In the genomic region with DNA sequence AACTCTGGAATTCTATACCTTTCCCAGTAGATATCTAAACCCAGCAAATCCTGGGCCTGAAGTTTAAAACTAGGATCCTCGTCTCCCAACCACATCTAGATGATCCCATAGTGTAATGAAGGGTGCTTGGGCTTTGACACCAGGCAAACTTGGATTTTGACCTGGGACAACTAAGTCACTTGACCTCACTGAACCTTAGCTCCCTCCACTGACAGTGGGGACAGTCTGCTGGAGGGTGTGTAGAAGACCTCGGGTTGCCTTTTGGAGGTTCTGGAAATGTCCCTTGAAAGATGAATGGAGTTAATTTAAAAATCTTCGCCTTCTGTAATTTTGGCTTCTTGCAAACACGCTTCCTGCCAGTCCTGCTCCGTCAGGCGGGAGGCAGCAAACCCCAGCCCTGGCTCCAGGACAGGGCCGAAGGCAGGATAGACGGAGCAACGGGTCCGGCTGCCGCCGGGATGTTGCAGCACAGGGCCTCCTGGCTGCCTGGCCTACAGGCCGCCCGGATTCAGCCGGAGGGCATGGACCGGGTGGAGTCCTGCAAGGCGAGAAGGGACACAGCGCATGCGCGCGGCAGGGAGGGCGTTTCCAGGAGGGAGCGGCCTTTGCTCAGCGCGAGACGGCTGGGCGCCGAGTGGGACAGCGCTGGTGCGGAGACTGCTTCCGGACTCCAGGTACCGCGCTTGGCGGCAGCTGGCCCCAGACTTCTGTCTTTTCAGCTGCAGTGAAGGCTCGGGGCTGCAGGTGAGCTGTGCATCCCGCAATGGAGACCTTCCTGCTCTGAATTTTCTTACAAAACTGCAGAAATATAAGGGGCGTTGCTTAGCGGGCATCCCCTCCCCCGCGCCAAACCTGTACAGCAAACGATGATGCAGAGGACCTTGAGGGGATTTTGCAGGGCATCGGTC, we compare ENCODE assay signal across 1 cellular context.
A peak's percentile ranks its signal among the peaks of the same experiment; 100 is the strongest.
TF ChIP-seq lines count a peak whose summit lies in the region.

A gene with protein sequence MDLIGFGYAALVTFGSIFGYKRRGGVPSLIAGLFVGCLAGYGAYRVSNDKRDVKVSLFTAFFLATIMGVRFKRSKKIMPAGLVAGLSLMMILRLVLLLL (plus strand): TSS at position 612 of the 908 bp plus-strand sequence. CDS start 5,990 bp downstream, outside the sequence.

TF ChIP-seq in HepG2, 621 proteins besides CTCF, POLR2A, EP300 and RAD21 (continued from another document and continues in another):
- TF ChIP-seq, protein P1, sequence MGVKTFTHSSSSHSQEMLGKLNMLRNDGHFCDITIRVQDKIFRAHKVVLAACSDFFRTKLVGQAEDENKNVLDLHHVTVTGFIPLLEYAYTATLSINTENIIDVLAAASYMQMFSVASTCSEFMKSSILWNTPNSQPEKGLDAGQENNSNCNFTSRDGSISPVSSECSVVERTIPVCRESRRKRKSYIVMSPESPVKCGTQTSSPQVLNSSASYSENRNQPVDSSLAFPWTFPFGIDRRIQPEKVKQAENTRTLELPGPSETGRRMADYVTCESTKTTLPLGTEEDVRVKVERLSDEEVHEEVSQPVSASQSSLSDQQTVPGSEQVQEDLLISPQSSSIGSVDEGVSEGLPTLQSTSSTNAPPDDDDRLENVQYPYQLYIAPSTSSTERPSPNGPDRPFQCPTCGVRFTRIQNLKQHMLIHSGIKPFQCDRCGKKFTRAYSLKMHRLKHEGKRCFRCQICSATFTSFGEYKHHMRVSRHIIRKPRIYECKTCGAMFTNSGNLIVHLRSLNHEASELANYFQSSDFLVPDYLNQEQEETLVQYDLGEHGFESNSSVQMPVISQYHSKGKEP (CRISPR knock-in tag; IDR thresholded peaks at IDR 0.05): peak; percentile 80; the same call in 1 of the 2 replicates
- 0 out of 2 replicates have a peak, but pooled peaks have one; percentile 15 for TF ChIP-seq TOPORS (CRISPR knock-in tag; IDR thresholded peaks at IDR 0.05)
- TF ChIP-seq, protein P2, sequence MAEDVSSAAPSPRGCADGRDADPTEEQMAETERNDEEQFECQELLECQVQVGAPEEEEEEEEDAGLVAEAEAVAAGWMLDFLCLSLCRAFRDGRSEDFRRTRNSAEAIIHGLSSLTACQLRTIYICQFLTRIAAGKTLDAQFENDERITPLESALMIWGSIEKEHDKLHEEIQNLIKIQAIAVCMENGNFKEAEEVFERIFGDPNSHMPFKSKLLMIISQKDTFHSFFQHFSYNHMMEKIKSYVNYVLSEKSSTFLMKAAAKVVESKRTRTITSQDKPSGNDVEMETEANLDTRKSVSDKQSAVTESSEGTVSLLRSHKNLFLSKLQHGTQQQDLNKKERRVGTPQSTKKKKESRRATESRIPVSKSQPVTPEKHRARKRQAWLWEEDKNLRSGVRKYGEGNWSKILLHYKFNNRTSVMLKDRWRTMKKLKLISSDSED (CRISPR knock-in tag; IDR thresholded peaks at IDR 0.05): no peak; the same call in 1 of the 2 replicates
- TF ChIP-seq, protein P3, sequence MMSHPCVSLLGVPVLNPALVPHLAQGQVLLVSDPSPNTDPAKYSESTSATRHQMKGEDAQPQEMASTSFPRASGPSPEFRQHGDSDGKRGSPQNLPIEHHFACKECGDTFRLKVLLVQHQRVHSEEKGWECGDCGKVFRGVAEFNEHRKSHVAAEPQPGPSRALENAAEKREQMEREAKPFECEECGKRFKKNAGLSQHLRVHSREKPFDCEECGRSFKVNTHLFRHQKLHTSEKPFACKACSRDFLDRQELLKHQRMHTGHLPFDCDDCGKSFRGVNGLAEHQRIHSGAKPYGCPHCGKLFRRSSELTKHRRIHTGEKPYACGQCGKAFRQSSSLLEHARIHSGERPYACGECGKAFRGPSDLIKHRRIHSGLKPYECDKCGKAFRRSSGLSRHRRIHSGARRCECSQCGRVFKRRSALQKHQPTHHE (CRISPR knock-in tag; IDR thresholded peaks at IDR 0.05; ENCODE audit: borderline replicate concordance): no peak; the same call in none of the 2 replicates
- peak; percentile 95 for TF ChIP-seq ZSCAN29 (CRISPR knock-in tag; conservative IDR thresholded peaks at IDR 0.05)
- peak; percentile 53; the same call in 1 of the 2 replicates for TF ChIP-seq ZNF484 (CRISPR knock-in tag; IDR thresholded peaks at IDR 0.05; ENCODE audit: borderline replicate concordance, low read depth)
- TF ChIP-seq ZBTB7A (CRISPR knock-in tag; IDR thresholded peaks at IDR 0.05): no peak; the same call in 1 of the 2 replicates
- TF ChIP-seq, protein P4, sequence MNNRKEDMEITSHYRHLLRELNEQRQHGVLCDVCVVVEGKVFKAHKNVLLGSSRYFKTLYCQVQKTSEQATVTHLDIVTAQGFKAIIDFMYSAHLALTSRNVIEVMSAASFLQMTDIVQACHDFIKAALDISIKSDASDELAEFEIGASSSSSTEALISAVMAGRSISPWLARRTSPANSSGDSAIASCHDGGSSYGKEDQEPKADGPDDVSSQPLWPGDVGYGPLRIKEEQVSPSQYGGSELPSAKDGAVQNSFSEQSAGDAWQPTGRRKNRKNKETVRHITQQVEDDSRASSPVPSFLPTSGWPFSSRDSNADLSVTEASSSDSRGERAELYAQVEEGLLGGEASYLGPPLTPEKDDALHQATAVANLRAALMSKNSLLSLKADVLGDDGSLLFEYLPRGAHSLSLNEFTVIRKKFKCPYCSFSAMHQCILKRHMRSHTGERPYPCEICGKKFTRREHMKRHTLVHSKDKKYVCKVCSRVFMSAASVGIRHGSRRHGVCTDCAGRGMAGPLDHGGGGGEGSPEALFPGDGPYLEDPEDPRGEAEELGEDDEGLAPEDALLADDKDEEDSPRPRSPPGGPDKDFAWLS (CRISPR knock-in tag; IDR thresholded peaks at IDR 0.05; ENCODE audit: borderline replicate concordance): no peak
- no peak for TF ChIP-seq NCOA5 (CRISPR knock-in tag; IDR thresholded peaks at IDR 0.05)
- TF ChIP-seq ZNF180 (CRISPR knock-in tag; IDR thresholded peaks at IDR 0.05; ENCODE audit: borderline replicate concordance, low read depth): 0 out of 2 replicates have a peak, but pooled peaks have one; percentile 40
- peak; percentile 79; the same call in 1 of the 2 replicates for TF ChIP-seq REPIN1 (CRISPR knock-in tag; IDR thresholded peaks at IDR 0.05; ENCODE audit: borderline replicate concordance, low read depth)
- TF ChIP-seq ZNF160 (CRISPR knock-in tag; IDR thresholded peaks at IDR 0.05): peak; percentile 94
- 0 out of 2 replicates have a peak, but pooled peaks have one; percentile 54 for TF ChIP-seq MTF2 (CRISPR knock-in tag; IDR thresholded peaks at IDR 0.05; ENCODE audit: borderline replicate concordance)
- TF ChIP-seq, protein P5, sequence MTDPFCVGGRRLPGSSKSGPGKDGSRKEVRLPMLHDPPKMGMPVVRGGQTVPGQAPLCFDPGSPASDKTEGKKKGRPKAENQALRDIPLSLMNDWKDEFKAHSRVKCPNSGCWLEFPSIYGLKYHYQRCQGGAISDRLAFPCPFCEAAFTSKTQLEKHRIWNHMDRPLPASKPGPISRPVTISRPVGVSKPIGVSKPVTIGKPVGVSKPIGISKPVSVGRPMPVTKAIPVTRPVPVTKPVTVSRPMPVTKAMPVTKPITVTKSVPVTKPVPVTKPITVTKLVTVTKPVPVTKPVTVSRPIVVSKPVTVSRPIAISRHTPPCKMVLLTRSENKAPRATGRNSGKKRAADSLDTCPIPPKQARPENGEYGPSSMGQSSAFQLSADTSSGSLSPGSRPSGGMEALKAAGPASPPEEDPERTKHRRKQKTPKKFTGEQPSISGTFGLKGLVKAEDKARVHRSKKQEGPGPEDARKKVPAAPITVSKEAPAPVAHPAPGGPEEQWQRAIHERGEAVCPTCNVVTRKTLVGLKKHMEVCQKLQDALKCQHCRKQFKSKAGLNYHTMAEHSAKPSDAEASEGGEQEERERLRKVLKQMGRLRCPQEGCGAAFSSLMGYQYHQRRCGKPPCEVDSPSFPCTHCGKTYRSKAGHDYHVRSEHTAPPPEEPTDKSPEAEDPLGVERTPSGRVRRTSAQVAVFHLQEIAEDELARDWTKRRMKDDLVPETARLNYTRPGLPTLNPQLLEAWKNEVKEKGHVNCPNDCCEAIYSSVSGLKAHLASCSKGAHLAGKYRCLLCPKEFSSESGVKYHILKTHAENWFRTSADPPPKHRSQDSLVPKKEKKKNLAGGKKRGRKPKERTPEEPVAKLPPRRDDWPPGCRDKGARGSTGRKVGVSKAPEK (CRISPR knock-in tag; IDR thresholded peaks at IDR 0.05; ENCODE audit: borderline replicate concordance): peak; percentile 72
- TF ChIP-seq, protein P6, sequence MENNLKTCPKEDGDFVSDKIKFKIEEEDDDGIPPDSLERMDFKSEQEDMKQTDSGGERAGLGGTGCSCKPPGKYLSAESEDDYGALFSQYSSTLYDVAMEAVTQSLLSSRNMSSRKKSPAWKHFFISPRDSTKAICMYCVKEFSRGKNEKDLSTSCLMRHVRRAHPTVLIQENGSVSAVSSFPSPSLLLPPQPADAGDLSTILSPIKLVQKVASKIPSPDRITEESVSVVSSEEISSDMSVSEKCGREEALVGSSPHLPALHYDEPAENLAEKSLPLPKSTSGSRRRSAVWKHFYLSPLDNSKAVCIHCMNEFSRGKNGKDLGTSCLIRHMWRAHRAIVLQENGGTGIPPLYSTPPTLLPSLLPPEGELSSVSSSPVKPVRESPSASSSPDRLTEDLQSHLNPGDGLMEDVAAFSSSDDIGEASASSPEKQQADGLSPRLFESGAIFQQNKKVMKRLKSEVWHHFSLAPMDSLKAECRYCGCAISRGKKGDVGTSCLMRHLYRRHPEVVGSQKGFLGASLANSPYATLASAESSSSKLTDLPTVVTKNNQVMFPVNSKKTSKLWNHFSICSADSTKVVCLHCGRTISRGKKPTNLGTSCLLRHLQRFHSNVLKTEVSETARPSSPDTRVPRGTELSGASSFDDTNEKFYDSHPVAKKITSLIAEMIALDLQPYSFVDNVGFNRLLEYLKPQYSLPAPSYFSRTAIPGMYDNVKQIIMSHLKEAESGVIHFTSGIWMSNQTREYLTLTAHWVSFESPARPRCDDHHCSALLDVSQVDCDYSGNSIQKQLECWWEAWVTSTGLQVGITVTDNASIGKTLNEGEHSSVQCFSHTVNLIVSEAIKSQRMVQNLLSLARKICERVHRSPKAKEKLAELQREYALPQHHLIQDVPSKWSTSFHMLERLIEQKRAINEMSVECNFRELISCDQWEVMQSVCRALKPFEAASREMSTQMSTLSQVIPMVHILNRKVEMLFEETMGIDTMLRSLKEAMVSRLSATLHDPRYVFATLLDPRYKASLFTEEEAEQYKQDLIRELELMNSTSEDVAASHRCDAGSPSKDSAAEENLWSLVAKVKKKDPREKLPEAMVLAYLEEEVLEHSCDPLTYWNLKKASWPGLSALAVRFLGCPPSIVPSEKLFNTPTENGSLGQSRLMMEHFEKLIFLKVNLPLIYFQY (CRISPR knock-in tag; IDR thresholded peaks at IDR 0.05; ENCODE audit: borderline replicate concordance): peak; percentile 67; the same call in 1 of the 2 replicates
- peak; percentile 94 for TF ChIP-seq FOXC1 (CRISPR knock-in tag; IDR thresholded peaks at IDR 0.05; ENCODE audit: borderline replicate concordance)
- TF ChIP-seq RFXAP (CRISPR knock-in tag; IDR thresholded peaks at IDR 0.05; ENCODE audit: borderline replicate concordance): peak; percentile 72; the same call in 1 of the 2 replicates
- no peak for TF ChIP-seq RFX3 (CRISPR knock-in tag; IDR thresholded peaks at IDR 0.05)
- TF ChIP-seq XBP1 (CRISPR knock-in tag; IDR thresholded peaks at IDR 0.05): no peak
- TF ChIP-seq, protein P7, sequence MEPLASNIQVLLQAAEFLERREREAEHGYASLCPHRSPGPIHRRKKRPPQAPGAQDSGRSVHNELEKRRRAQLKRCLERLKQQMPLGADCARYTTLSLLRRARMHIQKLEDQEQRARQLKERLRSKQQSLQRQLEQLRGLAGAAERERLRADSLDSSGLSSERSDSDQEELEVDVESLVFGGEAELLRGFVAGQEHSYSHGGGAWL (CRISPR knock-in tag; IDR thresholded peaks at IDR 0.05): peak; percentile 86
- TF ChIP-seq ZNF724P (CRISPR knock-in tag; IDR thresholded peaks at IDR 0.05; ENCODE audit: borderline replicate concordance): peak; percentile 80; the same call in 1 of the 2 replicates
- peak; percentile 89; the same call in 1 of the 2 replicates for TF ChIP-seq ZNF619 (CRISPR knock-in tag; IDR thresholded peaks at IDR 0.05)
- peak; percentile 92 for TF ChIP-seq HNRNPLL (IDR thresholded peaks at IDR 0.05; ENCODE audit: low read depth, low read length, poor library complexity, severe bottlenecking)
- no peak for TF ChIP-seq HOXA9 (CRISPR knock-in tag; IDR thresholded peaks at IDR 0.05; ENCODE audit: borderline replicate concordance)
- TF ChIP-seq, protein P8, sequence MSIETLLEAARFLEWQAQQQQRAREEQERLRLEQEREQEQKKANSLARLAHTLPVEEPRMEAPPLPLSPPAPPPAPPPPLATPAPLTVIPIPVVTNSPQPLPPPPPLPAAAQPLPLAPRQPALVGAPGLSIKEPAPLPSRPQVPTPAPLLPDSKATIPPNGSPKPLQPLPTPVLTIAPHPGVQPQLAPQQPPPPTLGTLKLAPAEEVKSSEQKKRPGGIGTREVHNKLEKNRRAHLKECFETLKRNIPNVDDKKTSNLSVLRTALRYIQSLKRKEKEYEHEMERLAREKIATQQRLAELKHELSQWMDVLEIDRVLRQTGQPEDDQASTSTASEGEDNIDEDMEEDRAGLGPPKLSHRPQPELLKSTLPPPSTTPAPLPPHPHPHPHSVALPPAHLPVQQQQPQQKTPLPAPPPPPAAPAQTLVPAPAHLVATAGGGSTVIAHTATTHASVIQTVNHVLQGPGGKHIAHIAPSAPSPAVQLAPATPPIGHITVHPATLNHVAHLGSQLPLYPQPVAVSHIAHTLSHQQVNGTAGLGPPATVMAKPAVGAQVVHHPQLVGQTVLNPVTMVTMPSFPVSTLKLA (IDR thresholded peaks at IDR 0.05): 0 out of 2 replicates have a peak, but pooled peaks have one; percentile 16
- no peak; the same call in 1 of the 2 replicates for TF ChIP-seq SMAD1 (CRISPR knock-in tag; IDR thresholded peaks at IDR 0.05; ENCODE audit: borderline replicate concordance, low read depth)
- TF ChIP-seq ZNF547 (CRISPR knock-in tag; IDR thresholded peaks at IDR 0.05): peak; percentile 61; the same call in 1 of the 2 replicates
- TF ChIP-seq ZMYM4 (CRISPR knock-in tag; IDR thresholded peaks at IDR 0.05): peak; percentile 96
- TF ChIP-seq ZNF17 (CRISPR knock-in tag; IDR thresholded peaks at IDR 0.05): no peak
- TF ChIP-seq CBX5 (CRISPR knock-in tag; IDR thresholded peaks at IDR 0.05; ENCODE audit: borderline replicate concordance): peak; percentile 95
- peak; percentile 77; the same call in 1 of the 2 replicates for TF ChIP-seq ISX (CRISPR knock-in tag; conservative IDR thresholded peaks at IDR 0.05)
- no peak for TF ChIP-seq ZNF841 (CRISPR knock-in tag; IDR thresholded peaks at IDR 0.05; ENCODE audit: borderline replicate concordance)
- TF ChIP-seq CENPT (CRISPR knock-in tag; IDR thresholded peaks at IDR 0.05; ENCODE audit: low read depth): no peak
- no peak for TF ChIP-seq RNF2 (conservative IDR thresholded peaks at IDR 0.05; ENCODE audit: low read depth)
- TF ChIP-seq ZNF577 (CRISPR knock-in tag; IDR thresholded peaks at IDR 0.05; ENCODE audit: borderline replicate concordance, low read depth): no peak
- TF ChIP-seq, protein P9, sequence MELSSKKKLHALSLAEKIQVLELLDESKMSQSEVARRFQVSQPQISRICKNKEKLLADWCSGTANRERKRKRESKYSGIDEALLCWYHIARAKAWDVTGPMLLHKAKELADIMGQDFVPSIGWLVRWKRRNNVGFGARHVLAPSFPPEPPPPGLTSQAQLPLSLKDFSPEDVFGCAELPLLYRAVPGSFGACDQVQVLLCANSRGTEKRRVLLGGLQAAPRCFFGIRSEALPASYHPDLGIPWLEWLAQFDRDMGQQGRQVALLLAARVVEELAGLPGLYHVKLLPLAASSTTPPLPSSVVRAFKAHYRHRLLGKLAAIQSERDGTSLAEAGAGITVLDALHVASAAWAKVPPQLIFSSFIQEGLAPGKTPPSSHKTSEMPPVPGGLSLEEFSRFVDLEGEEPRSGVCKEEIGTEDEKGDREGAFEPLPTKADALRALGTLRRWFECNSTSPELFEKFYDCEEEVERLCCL (CRISPR knock-in tag; IDR thresholded peaks at IDR 0.05; ENCODE audit: borderline replicate concordance): no peak
- peak; percentile 44; the same call in 1 of the 2 replicates for TF ChIP-seq SMAD3 (CRISPR knock-in tag; IDR thresholded peaks at IDR 0.05)
